In the genomic region with DNA sequence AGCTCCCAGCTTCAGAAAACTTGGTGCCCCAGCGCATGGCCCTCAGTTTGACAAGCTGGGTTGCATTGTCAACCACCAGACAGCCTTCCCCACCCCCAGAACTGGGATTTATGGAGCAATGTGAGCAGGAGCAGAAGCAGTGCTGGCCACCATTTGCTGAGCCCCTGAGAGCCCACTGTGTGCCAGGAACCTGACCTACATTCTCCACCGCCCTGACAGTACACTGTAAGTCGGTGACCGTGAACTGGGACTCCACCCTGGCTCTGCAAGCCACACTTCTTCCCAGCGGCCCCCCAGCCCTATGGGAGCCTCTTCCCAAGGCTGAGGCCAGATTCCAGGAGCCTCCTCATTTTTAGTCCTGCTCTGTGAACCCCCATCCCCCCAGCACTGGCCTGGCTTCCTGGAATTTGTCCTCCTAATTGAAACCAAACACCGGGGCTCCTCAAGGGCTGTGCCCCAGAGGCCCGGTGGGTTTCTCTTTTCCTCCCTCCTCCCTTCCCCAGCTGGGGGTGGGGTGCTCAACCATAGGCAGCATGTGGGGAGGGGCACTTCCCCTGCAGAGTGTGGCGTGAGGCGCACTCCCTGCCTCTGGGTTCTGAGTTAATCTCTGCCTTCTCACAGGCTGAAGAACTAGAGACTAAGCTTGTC, we compare ENCODE assay signal across 13 cellular contexts.
DNase-seq lines count a peak whose midpoint lies in the region; ATAC-seq, FAIRE-seq and TF ChIP-seq lines count a peak whose summit lies in the region.
"Had no signal": no experiment of that assay in that cellular context is flagged by ENCODE, and none has a peak within 500 bp of the region (broad histone marks: within the 10 kb centered on the region; RNA-seq: fewer than 3 reads in every experiment).

No MANE protein-coding gene starts in this region.

- H2AK5ac ChIP-seq in H1 (ENCODE audit: low read depth, low read length) = no peak overlapping the region

- no peak overlapping the region for H3K27ac ChIP-seq in SK-N-SH (ENCODE audit: low read depth in 2 of 2, low read length in 1 of 2)
- H3K27ac ChIP-seq in H1 (ENCODE audit: low read depth, low read length) = no peak overlapping the region
- H3K27ac ChIP-seq in spleen = peak overlapping the region in 6 of 8 donors; percentile 47 to 72 (median 60)

- no peak for TF ChIP-seq EP300 in SK-N-SH (IDR thresholded peaks at IDR 0.05; ENCODE audit: borderline replicate concordance in 1 of 2, low read depth in 1 of 2, low read length in 1 of 2)
- peak in 1 of 2 experiments; percentile 45; a peak in 1 of 3 replicates for TF ChIP-seq EP300 in H1 (IDR thresholded peaks at IDR 0.05; ENCODE audit: borderline replicate concordance in 1 of 2, low read depth in 2 of 2, low read length in 2 of 2)

- no peak for TF ChIP-seq CTCF in SK-N-SH (IDR thresholded peaks at IDR 0.05)
- TF ChIP-seq CTCF in H1 (IDR thresholded peaks at IDR 0.05; ENCODE audit: control extremely low read depth in 1 of 3, insufficient read depth in 1 of 3, low read depth in 1 of 3, low read length in 3 of 3) = no peak
- TF ChIP-seq CTCF in spleen (IDR thresholded peaks at IDR 0.05 in 8 of 11, conservative IDR thresholded peaks at IDR 0.05 in 3 of 11) = no peak

- 41% methylated on average over 4 of the region's 9 CpGs for WGBS in SK-N-SH (ENCODE audit: low lambda C conversion rate)
- 47% methylated on average over 9 of the region's 9 CpGs; no CpG with 5 or more reads in 1 of the 2 experiments for WGBS in H1 (ENCODE audit: extremely low coverage in 1 of 2, insufficient coverage in 1 of 2, insufficient read length in 1 of 2, insufficient replicate concordance in 2 of 2, low coverage in 1 of 2, low lambda C conversion rate in 2 of 2, missing lambda C conversion rate in 1 of 2), 2 experiments
- 20 to 36% (median 30%) methylated on average over 6 to 9 of the region's 9 CpGs for WGBS in spleen, 5 donors

- H2BK15ac ChIP-seq in H1 (ENCODE audit: low read length) = 0 out of 2 replicates have a peak overlapping the region, but pooled peaks have one; percentile 37

- H3K4me2 ChIP-seq in SK-N-SH (no peak overlapping the region), H1 (ENCODE audit: insufficient read depth in 1 of 2, low read depth in 2 of 2, low read length in 2 of 2) (peak overlapping the region; percentile 0 to 43; a peak in 3 of 4 replicates)

- no peak for FAIRE-seq in H1 (lab: Jason Lieb, UNC)

- peaks cover 0 to 22% of the 10 kb centered on the region in 2 experiments; a peak in 1 of 4 replicates for H3K4me1 ChIP-seq in SK-N-SH (ENCODE audit: control insufficient read depth in 1 of 2, insufficient read depth in 2 of 2, low read depth in 1 of 2, low read length in 1 of 2)
- peaks cover 20 to 47% (median 28%) of the 10 kb centered on the region in 4 experiments for H3K4me1 ChIP-seq in H1 (replicated peaks in 1 of 4; ENCODE audit: control insufficient read depth in 3 of 4, insufficient read depth in 4 of 4, low read length in 3 of 4)
- peaks cover 16 to 68% (median 38%) of the 10 kb centered on the region in 6 donors for H3K4me1 ChIP-seq in spleen

- TF ChIP-seq RAD21 in SK-N-SH (IDR thresholded peaks at IDR 0.05; ENCODE audit: low read length) = no peak
- TF ChIP-seq RAD21 in H1 (IDR thresholded peaks at IDR 0.05 in 1 of 2, conservative IDR thresholded peaks at IDR 0.05 in 1 of 2; ENCODE audit: low read depth in 2 of 2, low read length in 2 of 2) = no peak

- H3K79me2 ChIP-seq in SK-N-SH (ENCODE audit: insufficient read depth) (no peaks in the 10 kb centered on the region), H1 (ENCODE audit: control insufficient read depth in 1 of 2, insufficient read depth in 2 of 2, low read length in 2 of 2) (no peaks in the 10 kb centered on the region)

- peak overlapping the region; percentile 95 for H2BK20ac ChIP-seq in H1 (ENCODE audit: low read length)

- H3K27ac Mint-ChIP-seq in activated CD4-positive, alpha-beta T cell treated with anti-CD3 and anti-CD28 coated beads, Interleukin-2, amount 10 ng/mL, durations not matched to agents 7 days and 5 days = peak overlapping the region; percentile 85

- no peak overlapping the region for H3K23ac ChIP-seq in H1 (ENCODE audit: insufficient read length)

- no peaks in the 10 kb centered on the region for H3K36me3 Mint-ChIP-seq in activated CD4-positive, alpha-beta T cell treated with anti-CD3 and anti-CD28 coated beads, Interleukin-2, amount 10 ng/mL, durations not matched to agents 7 days and 5 days (ENCODE audit: low read depth)

- H3K79me1 ChIP-seq in H1 (ENCODE audit: low read depth, low read length) = no peaks in the 10 kb centered on the region

- POLR2A ChIA-PET in activated CD4-positive, alpha-beta T cell treated with anti-CD3 and anti-CD28 coated beads, Interleukin-2, amount 10 ng/mL, durations not matched to agents 7 days and 5 days (lab: Charles Lee) = interaction anchor here (0.7 kb wide), 1 partner anchor 74 kb away, joined by 5 read pairs; the partner anchor contains the start of gene SSBP3
- POLR2A ChIA-PET in SK-N-SH (lab: Yijun Ruan, JAX) = interaction anchor here (1.4 kb wide), 1 partner anchor 73 kb away, joined by 4 read pairs; no protein-coding TSS in a partner anchor
- POLR2A ChIA-PET in H1 (lab: Charles Lee; ENCODE audit: partially characterized antibody) = interaction anchor here (0.9 to 3.7 kb wide), 11 partner anchors 8 to 280 kb away, joined by 3 to 17 read pairs (median 4); partner anchors contain the start of genes MRPL37 and SSBP3

- H3K4ac ChIP-seq in H1 (replicated peaks; ENCODE audit: insufficient read length, low read depth, low read length) = peak overlapping the region; percentile 8

- H3K36me3 ChIP-seq in SK-N-SH (replicated peaks in 1 of 2; ENCODE audit: control insufficient read depth in 1 of 2, insufficient read depth in 2 of 2, low read length in 1 of 2) (no peaks in the 10 kb centered on the region), H1 (ENCODE audit: control insufficient read depth in 2 of 4, insufficient read depth in 4 of 4, low read length in 3 of 4) (no peaks in the 10 kb centered on the region), spleen (no peaks in the 10 kb centered on the region)
- H3K36me3 ChIP-seq: Peyer's patch had no signal

- ATAC-seq in GM21360 (IDR thresholded peaks at IDR 0.05; ENCODE audit: unreplicated experiment) = no peak

- H4K91ac ChIP-seq in H1 (replicated peaks; ENCODE audit: insufficient read length, low read length) = peak overlapping the region; percentile 29

- H3K4me3 ChIP-seq in SK-N-SH (ENCODE audit: low read depth in 2 of 2, low read length in 1 of 2) (no peak overlapping the region), H1 (ENCODE audit: extremely low read depth in 1 of 4, insufficient read depth in 2 of 4, low read depth in 3 of 4, low read length in 4 of 4) (peak overlapping the region in 2 of 4 experiments; percentile 4 to 9; a peak in 1 of 8 replicates), spleen (no peak overlapping the region)
- H3K4me3 ChIP-seq: Peyer's patch had no signal

- H4K20me1 ChIP-seq in SK-N-SH (ENCODE audit: insufficient read depth) (no peaks in the 10 kb centered on the region), H1 (replicated peaks in 1 of 2; ENCODE audit: control insufficient read depth in 1 of 2, insufficient read depth in 2 of 2, low read length in 2 of 2) (no peaks in the 10 kb centered on the region)

- peaks cover 15% of the 10 kb centered on the region for H3K27me3 Mint-ChIP-seq in activated CD4-positive, alpha-beta T cell treated with anti-CD3 and anti-CD28 coated beads, Interleukin-2, amount 10 ng/mL, durations not matched to agents 7 days and 5 days

- H3K18ac ChIP-seq in H1 (ENCODE audit: extremely low read depth, low read length) = no peak overlapping the region

- H4K5ac ChIP-seq in H1 (ENCODE audit: insufficient read length, low read depth, low read length) = no peak overlapping the region

- H2BK120ac ChIP-seq in H1 (replicated peaks; ENCODE audit: low read depth, low read length) = peak overlapping the region; percentile 44

- H3K9ac ChIP-seq in SK-N-SH = no peak overlapping the region
- no peak overlapping the region for H3K9ac ChIP-seq in H1 (replicated peaks in 1 of 4; ENCODE audit: extremely low read depth in 1 of 4, low read depth in 3 of 4, low read length in 3 of 4)

- peak overlapping the region; percentile 44 for H3K4me3 Mint-ChIP-seq in activated CD4-positive, alpha-beta T cell treated with anti-CD3 and anti-CD28 coated beads, Interleukin-2, amount 10 ng/mL, durations not matched to agents 7 days and 5 days

- DNase-seq in activated CD4-positive, alpha-beta T cell treated with anti-CD3 and anti-CD28 coated beads, Interleukin-2, amount 10 ng/mL, durations not matched to agents 7 days and 5 days = peak; percentile 35
- no peak for DNase-seq in activated CD4-positive, alpha-beta T cell treated with anti-CD3 and anti-CD28 coated beads, Interleukin-2, amount 50 U/mL, for 4 hours
- DNase-seq in SK-N-SH = peak; percentile 40
- no peak for DNase-seq in H1 (ENCODE audit: low read depth in 1 of 2, low spot score in 2 of 2)
- no peak for DNase-seq in spleen
- no peak for DNase-seq in dermis blood vessel endothelial cell
- DNase-seq in NOMO-1 treated with DMSO at 0.1 percent for 48 hours (lab: John Stamatoyannopoulos, UW; ENCODE audit: unreplicated experiment) = no peak
- DNase-seq: ACHN; activated CD4-positive, CD25-positive, alpha-beta regulatory T cell; hypothalamus; NCI-H2029 treated with DMSO at 0.1 percent for 48 hours had no signal

- no peaks in the 10 kb centered on the region for H3F3A ChIP-seq in SK-N-SH (replicated peaks; ENCODE audit: insufficient read depth)

- no peaks in the 10 kb centered on the region for H3K9me3 Mint-ChIP-seq in activated CD4-positive, alpha-beta T cell treated with anti-CD3 and anti-CD28 coated beads, Interleukin-2, amount 10 ng/mL, durations not matched to agents 7 days and 5 days

- H2BK12ac ChIP-seq in H1 (ENCODE audit: low read depth, low read length) = peak overlapping the region; percentile 78; the same call in 1 of the 2 replicates

- peaks cover 71% of the 10 kb centered on the region for H3K4me1 Mint-ChIP-seq in activated CD4-positive, alpha-beta T cell treated with anti-CD3 and anti-CD28 coated beads, Interleukin-2, amount 10 ng/mL, durations not matched to agents 7 days and 5 days

- intact Hi-C loops in spleen (cut with DNase I; ENCODE audit: low total_unique reads) = loop anchor here (10.0 kb wide), 1 partner anchor 166 kb away; no protein-coding TSS in a partner anchor

- H3K9me3 ChIP-seq in SK-N-SH (no peaks in the 10 kb centered on the region), H1 (ENCODE audit: insufficient read depth in 2 of 2, low read depth in 1 of 2, low read length in 1 of 2) (no peaks in the 10 kb centered on the region), spleen (no peaks in the 10 kb centered on the region)
- H3K9me3 ChIP-seq: Peyer's patch had no signal

- peak overlapping the region; percentile 86; the same call in 1 of the 2 replicates for H2BK5ac ChIP-seq in H1 (ENCODE audit: low read depth, low read length)

- CTCF ChIA-PET in activated CD4-positive, alpha-beta T cell treated with anti-CD3 and anti-CD28 coated beads, Interleukin-2, amount 10 ng/mL, durations not matched to agents 7 days and 5 days (lab: Charles Lee) = interaction anchor here (0.7 to 2.2 kb wide), 6 partner anchors 9 to 602 kb away, joined by 3 to 6 read pairs (median 3); no protein-coding TSS in a partner anchor
- CTCF ChIA-PET in SK-N-SH (lab: Yijun Ruan, JAX) = interaction anchor here (0.7 to 0.8 kb wide), 2 partner anchors 252 to 399 kb away, joined by 3 read pairs; no protein-coding TSS in a partner anchor
- CTCF ChIA-PET in H1 (lab: Charles Lee; ENCODE audit: partially characterized antibody) = interaction anchor here (1.0 to 2.4 kb wide), 4 partner anchors 9 to 73 kb away, joined by 3 to 8 read pairs (median 4); no protein-coding TSS in a partner anchor

- H3K23me2 ChIP-seq in H1 (ENCODE audit: low read depth, low read length) = peaks cover 9% of the 10 kb centered on the region; the same call in 1 of the 2 replicates

- H3K27me3 ChIP-seq in SK-N-SH (ENCODE audit: insufficient read depth) (no peaks in the 10 kb centered on the region), H1 (replicated peaks in 1 of 4; ENCODE audit: control insufficient read depth in 3 of 4, extremely low read depth in 1 of 4, insufficient read depth in 3 of 4, low read length in 3 of 4) (peaks cover 0 to 14% (median 4%) of the 10 kb centered on the region in 4 experiments; a peak in 3 of 7 replicates), spleen (replicated peaks in 1 of 7) (peaks cover 0 to 6% (median 0%) of the 10 kb centered on the region in 7 donors)
- H3K27me3 ChIP-seq: Peyer's patch had no signal

- TF ChIP-seq POLR2A in H1 (IDR thresholded peaks at IDR 0.05; ENCODE audit: control extremely low read depth in 1 of 2, low read depth in 2 of 2, low read length in 2 of 2) = no peak
- TF ChIP-seq POLR2A in spleen (IDR thresholded peaks at IDR 0.05) = no peak

- no peak overlapping the region for H3K14ac ChIP-seq in H1 (ENCODE audit: insufficient read length)

- no peaks in the 10 kb centered on the region for H3K9me2 ChIP-seq in SK-N-SH

- no peak overlapping the region for H2AFZ ChIP-seq in SK-N-SH (ENCODE audit: low read depth)
- H2AFZ ChIP-seq in H1 (ENCODE audit: low read length) = no peak overlapping the region

- H4K8ac ChIP-seq in H1 (ENCODE audit: extremely low read depth, insufficient read depth, low read length) = no peak overlapping the region

- H3K56ac ChIP-seq in H1 (replicated peaks; ENCODE audit: insufficient read length, low read depth, low read length) = no peak overlapping the region

Comparison
In these comparisons a context has a peak if more than half of its experiments do, and no peak if none do; other contexts are left out.
1. DNase-seq: peak in activated CD4-positive, alpha-beta T cell treated with anti-CD3 and anti-CD28 coated beads, Interleukin-2, amount 10 ng/mL, durations not matched to agents 7 days and 5 days (single experiment) and SK-N-SH (single experiment); none in activated CD4-positive, alpha-beta T cell treated with anti-CD3 and anti-CD28 coated beads, Interleukin-2, amount 50 U/mL, for 4 hours (0 of 2), H1 (0 of 2), spleen (single experiment), dermis blood vessel endothelial cell (single experiment) and NOMO-1 treated with DMSO at 0.1 percent for 48 hours (single experiment).
2. H3K27ac ChIP-seq: peak in spleen (6 of 8); none in SK-N-SH (0 of 2) and H1 (single experiment).